Comparison of ENCODE assay signal across 21 cellular contexts in genomic region chr12:131221946-131222249, GRCh38.
DNase-seq lines count a peak whose midpoint lies in the region; ATAC-seq, FAIRE-seq and TF ChIP-seq lines count a peak whose summit lies in the region.
"Had no signal": no experiment of that assay in that cellular context is flagged by ENCODE, and none has a peak within 500 bp of the region (broad histone marks: within the 10 kb centered on the region; RNA-seq: fewer than 3 reads in every experiment).

No MANE protein-coding gene starts in this region.

- no peaks in the 10 kb centered on the region for H3K36me3 ChIP-seq in BLaER1 treated with 17β-estradiol and CSF1 and Interleukin-3, amounts not matched to agents 10 nM and 100 nM
- H3K36me3 ChIP-seq in GM12878 (ENCODE audit: control insufficient read depth in 2 of 2, insufficient read depth in 2 of 2, low read length in 1 of 2) (no peaks in the 10 kb centered on the region), heart right ventricle (no peaks in the 10 kb centered on the region)
- no peaks in the 10 kb centered on the region for H3K36me3 ChIP-seq in naive thymus-derived CD4-positive, alpha-beta T cell (ENCODE audit: control insufficient read depth in 2 of 3, insufficient read depth in 3 of 3, low read length in 3 of 3)
- H3K36me3 ChIP-seq: colonic mucosa, prostate gland had no signal

- H3K4me2 ChIP-seq in BLaER1 treated with 17β-estradiol and CSF1 and Interleukin-3, amounts not matched to agents 10 nM and 100 nM: peak overlapping the region; percentile 56 to 99 (median 94)
- peak overlapping the region; percentile 83 for H3K4me2 ChIP-seq in GM12878 (ENCODE audit: control insufficient read depth, insufficient read depth)

- peak overlapping the region in 8 of 10 experiments; percentile 34 to 65 (median 56); a peak in 16 of 20 replicates for H3K4me3 ChIP-seq in BLaER1 treated with 17β-estradiol and CSF1 and Interleukin-3, amounts not matched to agents 10 nM and 100 nM
- H3K4me3 ChIP-seq in GM08714 (ENCODE audit: low read length) (peak overlapping the region; percentile 18; the same call in 1 of the 2 replicates), GM12878 (peak overlapping the region; percentile 50; the same call in 1 of the 2 replicates), heart right ventricle (no peak overlapping the region)
- no peak overlapping the region for H3K4me3 ChIP-seq in naive thymus-derived CD4-positive, alpha-beta T cell (ENCODE audit: low read length)
- H3K4me3 ChIP-seq: colonic mucosa, prostate gland had no signal

- no peak for TF ChIP-seq RAD21 in GM12878 (IDR thresholded peaks at IDR 0.05; ENCODE audit: insufficient read depth, low read depth, low read length)

- TF ChIP-seq POLR2A in GM12878 (IDR thresholded peaks at IDR 0.05; ENCODE audit: low read depth, low read length): no peak

- no peak for DNase-seq in GM12878 (ENCODE audit: low read depth, low spot score)
- no peak for DNase-seq in naive thymus-derived CD4-positive, alpha-beta T cell
- no peak for DNase-seq in heart right ventricle
- DNase-seq in kidney glomerular epithelial cell (lab: John Stamatoyannopoulos, UW): no peak
- no peak for DNase-seq in natural killer cell treated with Interleukin-12 subunit alpha and Interleukin-12 subunit beta and Interleukin-15 and Interleukin-18, amount 100 ng/mL, for 72 hours (ENCODE audit: low spot score)
- DNase-seq in NCI-H2081 (lab: John Stamatoyannopoulos, UW): no peak
- DNase-seq: activated B cell treated with CpG ODN at 0.5 μM for 24 hours; activated CD8-positive, alpha-beta memory T cell treated with anti-CD3 and anti-CD28 coated beads, Interleukin-2, amount 50 U/mL, for 4 hours; CD4-positive, alpha-beta memory T cell; colonic mucosa; GF-D8; islet precursor cell; NCI-H1092; NCI-H1930; NCI-H748 treated with DMSO at 0.1 percent for 48 hours had no signal

- peaks cover 7 to 16% (median 9%) of the 10 kb centered on the region in 7 donors for H3K4me1 Mint-ChIP-seq in naive thymus-derived CD4-positive, alpha-beta T cell
- H3K4me1 Mint-ChIP-seq in natural killer cell treated with Interleukin-12 subunit alpha and Interleukin-12 subunit beta and Interleukin-15 and Interleukin-18, amount 100 ng/mL, for 72 hours (ENCODE audit: low read depth in 2 of 2): peaks cover 7 to 8% of the 10 kb centered on the region in 2 donors

- CTCF ChIA-PET in GM12878 (lab: Yijun Ruan, JAX): interaction anchor here (0.8 kb wide), 1 partner anchor 16 kb away, joined by 4 read pairs; no protein-coding TSS in a partner anchor
- CTCF ChIA-PET in naive thymus-derived CD4-positive, alpha-beta T cell (lab: Charles Lee): no interaction called here

- no peaks in the 10 kb centered on the region; the same call in 1 of the 2 replicates for H3K79me2 ChIP-seq in GM12878 (ENCODE audit: control insufficient read depth, insufficient read depth, low read length)

- peak overlapping the region in 9 of 10 donors; percentile 11 to 73 (median 66) for H3K4me3 Mint-ChIP-seq in naive thymus-derived CD4-positive, alpha-beta T cell
- H3K4me3 Mint-ChIP-seq in natural killer cell treated with Interleukin-12 subunit alpha and Interleukin-12 subunit beta and Interleukin-15 and Interleukin-18, amount 100 ng/mL, for 72 hours: no peak overlapping the region
- H3K4me3 Mint-ChIP-seq: activated B cell treated with CpG ODN at 0.5 μM for 24 hours, H9 had no signal

- no peaks in the 10 kb centered on the region for H3K36me3 Mint-ChIP-seq in naive thymus-derived CD4-positive, alpha-beta T cell
- H3K36me3 Mint-ChIP-seq in natural killer cell treated with Interleukin-12 subunit alpha and Interleukin-12 subunit beta and Interleukin-15 and Interleukin-18, amount 100 ng/mL, for 72 hours: no peaks in the 10 kb centered on the region
- H3K36me3 Mint-ChIP-seq: CD4-positive, alpha-beta memory T cell; type B pancreatic cell had no signal

- peaks cover 0 to 48% (median 0%) of the 10 kb centered on the region in 11 experiments; a peak in 5 of 22 replicates for H3K27me3 ChIP-seq in BLaER1 treated with 17β-estradiol and CSF1 and Interleukin-3, amounts not matched to agents 10 nM and 100 nM
- H3K27me3 ChIP-seq in GM12878 (replicated peaks in 1 of 2; ENCODE audit: control insufficient read depth in 2 of 2, insufficient read depth in 2 of 2, low read length in 1 of 2): no peaks in the 10 kb centered on the region
- no peaks in the 10 kb centered on the region for H3K27me3 ChIP-seq in naive thymus-derived CD4-positive, alpha-beta T cell (ENCODE audit: control insufficient read depth in 2 of 2, insufficient read depth in 2 of 2, low read length in 2 of 2)
- H3K27me3 ChIP-seq in heart right ventricle: peaks cover 0 to 37% (median 29%) of the 10 kb centered on the region in 7 donors
- H3K27me3 ChIP-seq: colonic mucosa had no signal

- H3K9me3 ChIP-seq in BLaER1 treated with 17β-estradiol and CSF1 and Interleukin-3, amounts not matched to agents 10 nM and 100 nM (replicated peaks in 1 of 11): peaks cover 0 to under 1% (median 0%) of the 10 kb centered on the region in 11 experiments; a peak in 2 of 22 replicates
- no peaks in the 10 kb centered on the region for H3K9me3 ChIP-seq in GM12878 (replicated peaks; ENCODE audit: control insufficient read depth, insufficient read depth, low read length)
- H3K9me3 ChIP-seq in naive thymus-derived CD4-positive, alpha-beta T cell (ENCODE audit: control insufficient read depth in 2 of 3, low read length in 3 of 3): no peaks in the 10 kb centered on the region
- no peaks in the 10 kb centered on the region for H3K9me3 ChIP-seq in heart right ventricle
- H3K9me3 ChIP-seq: colonic mucosa, prostate gland had no signal

- H3K9ac ChIP-seq in BLaER1 treated with 17β-estradiol and CSF1 and Interleukin-3, amounts not matched to agents 10 nM and 100 nM: peak overlapping the region in 9 of 11 experiments; percentile 38 to 90 (median 79); a peak in 17 of 22 replicates
- H3K9ac ChIP-seq in GM12878 (ENCODE audit: control insufficient read depth, insufficient read depth, low read length): no peak overlapping the region

- FAIRE-seq in GM12878 (lab: Jason Lieb, UNC): no peak
- FAIRE-seq: HepG2 had no signal

- TF ChIP-seq CTCF in GM12878 (IDR thresholded peaks at IDR 0.05 in 2 of 3, conservative IDR thresholded peaks at IDR 0.05 in 1 of 3; ENCODE audit: control insufficient read depth in 2 of 3, extremely low read depth in 1 of 3, insufficient read depth in 1 of 3, low read depth in 3 of 3, low read length in 3 of 3) (no peak), heart right ventricle (IDR thresholded peaks at IDR 0.05) (no peak)

- WGBS in GM12878 (ENCODE audit: insufficient coverage, insufficient replicate concordance, low lambda C conversion rate, missing lambda C conversion rate): 0% methylated on average over 2 of the region's 3 CpGs
- WGBS in heart right ventricle, 2 donors: 63 to 73% methylated on average over 3 of the region's 3 CpGs

- no TSS peak for BruUV-seq in GM12878 (replicated peaks; lab: Mats Ljungman, UMichigan)

- peak overlapping the region in 9 of 11 experiments; percentile 42 to 99 (median 91); a peak in 18 of 22 replicates for H3K27ac ChIP-seq in BLaER1 treated with 17β-estradiol and CSF1 and Interleukin-3, amounts not matched to agents 10 nM and 100 nM
- H3K27ac ChIP-seq in GM12878 (ENCODE audit: control insufficient read depth, insufficient read depth): 0 out of 2 replicates have a peak overlapping the region, but pooled peaks have one; percentile 22
- no peak overlapping the region for H3K27ac ChIP-seq in naive thymus-derived CD4-positive, alpha-beta T cell (ENCODE audit: low read depth, low read length)
- H3K27ac ChIP-seq in heart right ventricle: no peak overlapping the region
- H3K27ac ChIP-seq: colonic mucosa, prostate gland had no signal

- no peak overlapping the region for H3K27ac Mint-ChIP-seq in naive thymus-derived CD4-positive, alpha-beta T cell
- H3K27ac Mint-ChIP-seq in natural killer cell treated with Interleukin-12 subunit alpha and Interleukin-12 subunit beta and Interleukin-15 and Interleukin-18, amount 100 ng/mL, for 72 hours: no peak overlapping the region
- H3K27ac Mint-ChIP-seq: activated B cell treated with CpG ODN at 0.5 μM for 24 hours, H9 had no signal

- peaks cover 58 to 77% (median 73%) of the 10 kb centered on the region in 10 experiments for H3K4me1 ChIP-seq in BLaER1 treated with 17β-estradiol and CSF1 and Interleukin-3, amounts not matched to agents 10 nM and 100 nM
- H3K4me1 ChIP-seq in GM12878 (ENCODE audit: control insufficient read depth, insufficient read depth, low read length): peaks cover 34% of the 10 kb centered on the region
- no peaks in the 10 kb centered on the region for H3K4me1 ChIP-seq in naive thymus-derived CD4-positive, alpha-beta T cell (ENCODE audit: control insufficient read depth in 2 of 2, insufficient read depth in 2 of 2, low read length in 2 of 2)
- H3K4me1 ChIP-seq in heart right ventricle: peaks cover 0 to 10% (median 3%) of the 10 kb centered on the region in 9 donors
- H3K4me1 ChIP-seq: colonic mucosa, prostate gland had no signal

- RAD21 ChIA-PET in GM12878 (lab: Charles Lee; ENCODE audit: unreplicated experiment): no interaction called here

- H2AFZ ChIP-seq in GM12878 (ENCODE audit: control insufficient read depth, low read depth, low read length): peak overlapping the region; percentile 36

- no peak for TF ChIP-seq EP300 in GM12878 (IDR thresholded peaks at IDR 0.05; ENCODE audit: borderline replicate concordance in 1 of 2, control insufficient read depth in 1 of 2, low read depth in 2 of 2, low read length in 2 of 2)

- ATAC-seq in GM12878 (no peak), heart right ventricle (no peak)
- ATAC-seq in naive thymus-derived CD4-positive, alpha-beta T cell: no peak
- ATAC-seq in natural killer cell treated with Interleukin-12 subunit alpha and Interleukin-12 subunit beta and Interleukin-15 and Interleukin-18, amount 100 ng/mL, for 72 hours: no peak
- ATAC-seq: HepG2 had no signal

- POLR2A ChIA-PET in GM12878 (lab: Charles Lee): no interaction called here
- POLR2A ChIA-PET in naive thymus-derived CD4-positive, alpha-beta T cell (lab: Charles Lee): no interaction called here

- SMC1A ChIA-PET in GM12878 (lab: Charles Lee; ENCODE audit: uncharacterized antibody, unreplicated experiment): interaction anchor here (1.0 kb wide), 1 partner anchor 17 kb away, joined by 5 read pairs; no protein-coding TSS in a partner anchor

- peaks cover 4 to 33% (median 9%) of the 10 kb centered on the region in 5 donors for H3K27me3 Mint-ChIP-seq in naive thymus-derived CD4-positive, alpha-beta T cell
- peaks cover 15 to 18% of the 10 kb centered on the region in 2 donors for H3K27me3 Mint-ChIP-seq in natural killer cell treated with Interleukin-12 subunit alpha and Interleukin-12 subunit beta and Interleukin-15 and Interleukin-18, amount 100 ng/mL, for 72 hours

- intact Hi-C loops in GM12878 (cut with micrococcal nuclease; ENCODE audit: unreplicated experiment): no loop called here
- intact Hi-C loops in naive thymus-derived CD4-positive, alpha-beta T cell (cut with micrococcal nuclease): no loop called here
- intact Hi-C loops in heart right ventricle (cut with DNase I): no loop called here

- H3K9me3 Mint-ChIP-seq in naive thymus-derived CD4-positive, alpha-beta T cell: no peaks in the 10 kb centered on the region
- no peaks in the 10 kb centered on the region for H3K9me3 Mint-ChIP-seq in natural killer cell treated with Interleukin-12 subunit alpha and Interleukin-12 subunit beta and Interleukin-15 and Interleukin-18, amount 100 ng/mL, for 72 hours
- H3K9me3 Mint-ChIP-seq: activated B cell treated with CpG ODN at 0.5 μM for 24 hours; CD4-positive, alpha-beta memory T cell; H9; type B pancreatic cell had no signal

- in situ Hi-C loops in GM12878 (cut with MboI): no loop called here

- H4K20me1 ChIP-seq in BLaER1 treated with 17β-estradiol and CSF1 and Interleukin-3, amounts not matched to agents 10 nM and 100 nM: peaks cover 0 to 15% (median 0%) of the 10 kb centered on the region in 11 experiments; a peak in 1 of 22 replicates
- no peaks in the 10 kb centered on the region for H4K20me1 ChIP-seq in GM12878 (ENCODE audit: control insufficient read depth, insufficient read depth)

Comparison
In these comparisons a context has a peak if more than half of its experiments do, and no peak if none do; other contexts are left out.
1. H3K27ac ChIP-seq: peak in BLaER1 treated with 17β-estradiol and CSF1 and Interleukin-3, amounts not matched to agents 10 nM and 100 nM (9 of 11) and GM12878 (single experiment); none in naive thymus-derived CD4-positive, alpha-beta T cell (single experiment) and heart right ventricle (0 of 10).
2. H3K4me3 ChIP-seq: peak in BLaER1 treated with 17β-estradiol and CSF1 and Interleukin-3, amounts not matched to agents 10 nM and 100 nM (8 of 10), GM08714 (single experiment) and GM12878 (single experiment); none in naive thymus-derived CD4-positive, alpha-beta T cell (single experiment) and heart right ventricle (0 of 10).